In the genomic region with DNA sequence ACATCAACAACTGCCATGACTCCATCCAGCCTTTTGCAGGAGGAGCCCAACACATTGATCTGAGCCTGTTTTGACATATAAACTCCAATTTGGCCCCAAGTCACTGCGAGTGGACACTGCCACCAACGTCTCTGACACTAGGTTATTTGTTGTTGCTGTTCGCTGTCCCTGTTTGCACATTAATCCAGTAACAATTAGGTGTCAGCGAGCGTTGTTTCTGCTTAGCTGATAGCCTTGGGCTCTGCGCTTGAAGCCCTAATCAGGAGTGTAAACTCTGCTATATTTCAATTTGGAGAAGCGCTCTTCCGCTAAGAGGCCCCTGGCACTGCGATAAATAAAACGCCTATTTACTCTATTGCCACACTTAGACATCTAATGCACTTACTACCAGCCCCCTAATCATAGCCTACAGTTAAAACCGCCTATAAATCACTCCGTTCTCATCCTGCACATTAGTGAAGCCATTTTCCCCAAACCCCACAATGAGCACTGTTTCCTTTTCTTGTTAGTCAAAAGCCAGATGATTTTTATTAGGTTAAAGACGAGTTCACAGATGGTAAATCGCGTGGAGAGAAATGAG, we compare ENCODE assay signal across 8 cellular contexts.
DNase-seq lines count a peak whose midpoint lies in the region; ATAC-seq and TF ChIP-seq lines count a peak whose summit lies in the region.

No MANE protein-coding gene starts in this region.

- DNase-seq in T-helper 2 cell treated with Interferon-gamma antibody and Interleukin-4, amounts not matched to agents 5 μg/mL and 100 μg/mL, for 36 hours (ENCODE audit: low spot score) = no peak
- no peak for DNase-seq in T-helper 2 cell
- peak; percentile 69 to 81 for DNase-seq in NOMO-1 (lab: John Stamatoyannopoulos, UW; ENCODE audit: unreplicated experiment in 2 of 2)
- DNase-seq in glutamatergic neuron = no peak
- DNase-seq in stimulated activated naive CD8-positive, alpha-beta T cell treated with anti-CD3 and anti-CD28 coated beads, Interleukin-15, amount 100 ng/mL, for 72 hours = no peak
- DNase-seq in HCEC 1CT = no peak
- DNase-seq in NCI-H2029 (lab: John Stamatoyannopoulos, UW) = no peak
- no peak for DNase-seq in mucosa of descending colon

- peak; percentile 15 for ATAC-seq in stimulated activated naive CD8-positive, alpha-beta T cell treated with anti-CD3 and anti-CD28 coated beads, Interleukin-15, amount 100 ng/mL, for 72 hours
- ATAC-seq in mucosa of descending colon = no peak

- H3K27me3 Mint-ChIP-seq in T-helper 2 cell treated with Interferon-gamma antibody and Interleukin-4, amounts not matched to agents 5 μg/mL and 100 μg/mL, for 36 hours (ENCODE audit: low read depth) = peaks cover 62% of the 10 kb centered on the region
- peaks cover 12% of the 10 kb centered on the region for H3K27me3 Mint-ChIP-seq in glutamatergic neuron (ENCODE audit: unreplicated experiment)
- H3K27me3 Mint-ChIP-seq in stimulated activated naive CD8-positive, alpha-beta T cell treated with anti-CD3 and anti-CD28 coated beads, Interleukin-15, amount 100 ng/mL, for 72 hours = peaks cover 83% of the 10 kb centered on the region

- H3K36me3 ChIP-seq in mucosa of descending colon (ENCODE audit: low read depth) = no peaks in the 10 kb centered on the region

- no peaks in the 10 kb centered on the region for H3K4me1 ChIP-seq in mucosa of descending colon (ENCODE audit: low read depth)

- no peak overlapping the region for H3K27ac Mint-ChIP-seq in T-helper 2 cell treated with Interferon-gamma antibody and Interleukin-4, amounts not matched to agents 5 μg/mL and 100 μg/mL, for 36 hours
- H3K27ac Mint-ChIP-seq in glutamatergic neuron (ENCODE audit: unreplicated experiment) = peak overlapping the region; percentile 45
- H3K27ac Mint-ChIP-seq in stimulated activated naive CD8-positive, alpha-beta T cell treated with anti-CD3 and anti-CD28 coated beads, Interleukin-15, amount 100 ng/mL, for 72 hours = no peak overlapping the region

- H3K9me3 ChIP-seq in mucosa of descending colon = no peaks in the 10 kb centered on the region

- intact Hi-C loops in mucosa of descending colon (cut with DNase I, micrococcal nuclease) = no loop called here

- no peaks in the 10 kb centered on the region for H3K9me3 Mint-ChIP-seq in T-helper 2 cell treated with Interferon-gamma antibody and Interleukin-4, amounts not matched to agents 5 μg/mL and 100 μg/mL, for 36 hours
- peaks cover 5% of the 10 kb centered on the region for H3K9me3 Mint-ChIP-seq in glutamatergic neuron (ENCODE audit: unreplicated experiment)
- H3K9me3 Mint-ChIP-seq in stimulated activated naive CD8-positive, alpha-beta T cell treated with anti-CD3 and anti-CD28 coated beads, Interleukin-15, amount 100 ng/mL, for 72 hours = no peaks in the 10 kb centered on the region

- H3K4me3 ChIP-seq in mucosa of descending colon = no peak overlapping the region

- peak overlapping the region; percentile 47 for H3K4me3 Mint-ChIP-seq in T-helper 2 cell treated with Interferon-gamma antibody and Interleukin-4, amounts not matched to agents 5 μg/mL and 100 μg/mL, for 36 hours
- peak overlapping the region; percentile 83 for H3K4me3 Mint-ChIP-seq in glutamatergic neuron (ENCODE audit: unreplicated experiment)
- H3K4me3 Mint-ChIP-seq in stimulated activated naive CD8-positive, alpha-beta T cell treated with anti-CD3 and anti-CD28 coated beads, Interleukin-15, amount 100 ng/mL, for 72 hours = peak overlapping the region; percentile 71 to 73

- peaks cover 6% of the 10 kb centered on the region for H3K4me1 Mint-ChIP-seq in T-helper 2 cell treated with Interferon-gamma antibody and Interleukin-4, amounts not matched to agents 5 μg/mL and 100 μg/mL, for 36 hours (ENCODE audit: low read depth)
- peaks cover 9% of the 10 kb centered on the region for H3K4me1 Mint-ChIP-seq in glutamatergic neuron (ENCODE audit: low read depth, unreplicated experiment)
- H3K4me1 Mint-ChIP-seq in stimulated activated naive CD8-positive, alpha-beta T cell treated with anti-CD3 and anti-CD28 coated beads, Interleukin-15, amount 100 ng/mL, for 72 hours = peaks cover 20% of the 10 kb centered on the region

- no peak for TF ChIP-seq CTCF in glutamatergic neuron (IDR thresholded peaks at IDR 0.05; ENCODE audit: partially characterized antibody, unreplicated experiment)
- no peak for TF ChIP-seq CTCF in mucosa of descending colon (IDR thresholded peaks at IDR 0.05)

- peaks cover 1% of the 10 kb centered on the region for H3K36me3 Mint-ChIP-seq in T-helper 2 cell treated with Interferon-gamma antibody and Interleukin-4, amounts not matched to agents 5 μg/mL and 100 μg/mL, for 36 hours (ENCODE audit: low read depth)
- H3K36me3 Mint-ChIP-seq in glutamatergic neuron (ENCODE audit: unreplicated experiment) = no peaks in the 10 kb centered on the region

Comparison
In these comparisons a context has a peak if more than half of its experiments do, and no peak if none do; other contexts are left out.
1. DNase-seq: peak in NOMO-1 (2 of 2); none in T-helper 2 cell treated with Interferon-gamma antibody and Interleukin-4, amounts not matched to agents 5 μg/mL and 100 μg/mL, for 36 hours (single experiment), T-helper 2 cell (0 of 5), glutamatergic neuron (single experiment), stimulated activated naive CD8-positive, alpha-beta T cell treated with anti-CD3 and anti-CD28 coated beads, Interleukin-15, amount 100 ng/mL, for 72 hours (0 of 2), HCEC 1CT (single experiment), NCI-H2029 (single experiment) and mucosa of descending colon (0 of 3).
2. Peak in every context shown above with its lines, with median percentiles within 50 percentile points of each other: H3K4me3 Mint-ChIP-seq.